ENCODE assay signal across 8 cellular contexts in genomic region chr10:24920907-24921881, GRCh38. TPM values are rescaled to one million over a fixed set of nuclear protein-coding genes. Genes with fewer than 3 reads are reported as not detected.
A peak's percentile ranks its signal among the peaks of the same experiment; 100 is the strongest.
DNase-seq lines count a peak whose midpoint lies in the region; ATAC-seq and TF ChIP-seq lines count a peak whose summit lies in the region.

No MANE protein-coding gene starts in this region.

- H3K36me3 ChIP-seq in Panc1 (ENCODE audit: control insufficient read depth, insufficient read depth, low read length) = no peaks in the 10 kb centered on the region
- no peaks in the 10 kb centered on the region for H3K36me3 ChIP-seq in kidney epithelial cell (ENCODE audit: control insufficient read depth, insufficient read depth, low read length)

- POLR2A ChIA-PET in Panc1 (lab: Charles Lee) = interaction anchor here (0.6 kb wide), 1 partner anchor 11 kb away, joined by 7 read pairs; no protein-coding TSS in a partner anchor

- H3K27ac ChIP-seq in Panc1 (ENCODE audit: low read length) = peak overlapping the region; percentile 44

- ATAC-seq in HG02610 (IDR thresholded peaks at IDR 0.05; ENCODE audit: unreplicated experiment) (peak; percentile 99), Panc1 (peak; percentile 66; the same call in 1 of the 2 replicates)

- intact Hi-C loops in Panc1 (cut with micrococcal nuclease; ENCODE audit: unreplicated experiment) = no loop called here

- H3K4me3 ChIP-seq in Panc1 (ENCODE audit: low read depth in 2 of 2, low read length in 2 of 2) (no peak overlapping the region), astrocyte of the spinal cord (ENCODE audit: low read depth, low read length) (no peak overlapping the region), kidney epithelial cell (ENCODE audit: low read depth, low read length) (no peak overlapping the region)

- in situ Hi-C loops in GM13976 (cut with MboI; ENCODE audit: low sequenced_read_pairs, unreplicated experiment) = no loop called here
- in situ Hi-C loops in Panc1 (cut with HindIII; ENCODE audit: low pct_unique_long_range_greater_than_20kb, low sequenced_read_pairs) = no loop called here
- in situ Hi-C loops in astrocyte of the spinal cord (cut with HindIII; ENCODE audit: low sequenced_read_pairs) = no loop called here

- CTCF ChIA-PET in Panc1 (lab: Charles Lee) = interaction anchor here (0.6 kb wide), 1 partner anchor 10 kb away, joined by 4 read pairs; no protein-coding TSS in a partner anchor

- DNase-seq in GM13976 (ENCODE audit: low spot score) (peak; percentile 43), Panc1 (ENCODE audit: low read depth, low spot score) (no peak), astrocyte of the spinal cord (ENCODE audit: low read depth, low spot score) (peak; percentile 97), kidney epithelial cell (ENCODE audit: low read depth) (peak; percentile 85), T-helper 9 cell (no peak), DMS153 treated with DMSO at 0.1 percent for 48 hours (lab: John Stamatoyannopoulos, UW; ENCODE audit: unreplicated experiment) (no peak)
- peak; percentile 61 for DNase-seq in stimulated activated CD4-positive, alpha-beta T cell treated with anti-CD3 and anti-CD28 coated beads, Interleukin-4, amount 100 ng/mL, for 1 hour

- H3K27me3 ChIP-seq in Panc1 (ENCODE audit: control insufficient read depth, insufficient read depth, low read length) = no peaks in the 10 kb centered on the region
- no peaks in the 10 kb centered on the region for H3K27me3 ChIP-seq in kidney epithelial cell (ENCODE audit: control insufficient read depth, insufficient read depth, low read length)

- H3K4me1 ChIP-seq in Panc1 (ENCODE audit: control insufficient read depth, insufficient read depth, low read length) = no peaks in the 10 kb centered on the region

- BruUV-seq in Panc1 (replicated peaks; lab: Mats Ljungman, UMichigan) = no TSS peak

- TF ChIP-seq CTCF in GM13976 (IDR thresholded peaks at IDR 0.05; ENCODE audit: borderline replicate concordance, control extremely low read depth, extremely low read depth, insufficient read depth, missing control alignments) (no peak), Panc1 (IDR thresholded peaks at IDR 0.05) (no peak), astrocyte of the spinal cord (IDR thresholded peaks at IDR 0.05; ENCODE audit: low read depth, low read length) (no peak), kidney epithelial cell (IDR thresholded peaks at IDR 0.05; ENCODE audit: insufficient read depth, low read length, poor library complexity, severe bottlenecking) (no peak)

- H3K9me3 ChIP-seq in Panc1 (ENCODE audit: control insufficient read depth, insufficient read depth, low read depth, low read length) = no peaks in the 10 kb centered on the region

RNA-seq across cellular contexts. Expression of gene PRTFDC1, which starts 31.2 kb away (rescaled TPM):
- total RNA-seq in Panc1 (2021; ENCODE audit: unreplicated experiment) (3.0 TPM), kidney epithelial cell (9.6 and 9.9 TPM in 2 replicates)
- polyA plus RNA-seq in Panc1 (2012; ENCODE audit: insufficient read length) = 3.5 TPM

Comparison
In these comparisons a context has a peak if more than half of its experiments do, and no peak if none do; other contexts are left out.
1. DNase-seq: peak in GM13976 (single experiment), astrocyte of the spinal cord (single experiment), kidney epithelial cell (single experiment) and stimulated activated CD4-positive, alpha-beta T cell treated with anti-CD3 and anti-CD28 coated beads, Interleukin-4, amount 100 ng/mL, for 1 hour (single experiment); none in Panc1 (single experiment), T-helper 9 cell (single experiment) and DMS153 treated with DMSO at 0.1 percent for 48 hours (single experiment).